8 cellular contexts compared by ENCODE assay signal in the genomic region with DNA sequence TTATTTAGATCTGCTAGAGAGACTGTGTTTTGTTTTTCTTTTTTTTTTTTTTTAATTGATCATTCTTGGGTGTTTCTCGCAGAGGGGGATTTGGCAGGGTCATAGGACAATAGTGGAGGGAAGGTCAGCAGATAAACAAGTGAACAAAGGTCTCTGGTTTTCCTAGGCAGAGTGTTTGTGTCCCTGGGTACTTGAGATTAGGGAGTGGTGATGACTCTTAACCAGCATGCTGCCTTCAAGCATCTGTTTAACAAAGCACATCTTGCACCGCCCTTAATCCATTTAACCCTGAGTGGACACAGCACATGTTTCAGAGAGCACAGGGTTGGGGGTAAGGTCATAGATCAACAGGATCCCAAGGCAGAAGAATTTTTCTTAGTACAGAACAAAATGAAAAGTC. TPM values are rescaled to one million over a fixed set of nuclear protein-coding genes. Genes with fewer than 3 reads are reported as not detected.
DNase-seq lines count a peak whose midpoint lies in the region; ATAC-seq and TF ChIP-seq lines count a peak whose summit lies in the region.
"Not testable (repeated sequence)": the region's sequence is repeated elsewhere in the genome, so short reads cannot be mapped to it uniquely, and the experiment has no call there.

No MANE protein-coding gene starts in this region.

- not testable (repeated sequence) for H3K27me3 ChIP-seq in HUES64 (ENCODE audit: insufficient read depth, low read length); upper lobe of left lung

- BruUV-seq in MCF 10A (replicated peaks; lab: Mats Ljungman, UMichigan): not testable (repeated sequence)

- not testable (repeated sequence) for H3K36me3 Mint-ChIP-seq in MCF 10A (ENCODE audit: insufficient read depth, unreplicated experiment); nephron progenitor cell (ENCODE audit: low read depth)

- H3K27me3 Mint-ChIP-seq in MCF 10A (ENCODE audit: insufficient read depth, unreplicated experiment): not testable (repeated sequence)
- H3K27me3 Mint-ChIP-seq in nephron progenitor cell (ENCODE audit: low read depth, poor library complexity): peaks cover 12% of the 10 kb centered on the region

- H3K27ac ChIP-seq in 22Rv1 (peak overlapping the region; percentile 53), upper lobe of left lung (peak overlapping the region in 3 of 4 donors; percentile 34 to 57 (median 35))
- not testable (repeated sequence) for H3K27ac ChIP-seq in HUES64 (ENCODE audit: low read depth, low read length)

- H3K27ac Mint-ChIP-seq in MCF 10A (ENCODE audit: low read depth, unreplicated experiment): peak overlapping the region; percentile 66
- H3K27ac Mint-ChIP-seq in nephron progenitor cell: peak overlapping the region; percentile 54

- TF ChIP-seq POLR2A in upper lobe of left lung (IDR thresholded peaks at IDR 0.05): not testable (repeated sequence)

- H3K4me1 ChIP-seq in HUES64 (ENCODE audit: insufficient read depth, low read length); upper lobe of left lung: not testable (repeated sequence)

- WGBS in HUES64: no CpG with 5 or more reads among the region's 2 CpGs
- WGBS in upper lobe of left lung, 2 donors: 13 to 17% methylated on average over 1 of the region's 2 CpGs

- ATAC-seq in SK-N-SH treated with all-trans-retinoic acid at 6 μM for 48 hours: peak; percentile 51; the same call in 2 of the 3 replicates
- peak; percentile 21 for ATAC-seq in esophagus mucosa
- peak; percentile 63 for ATAC-seq in left colon
- ATAC-seq in upper lobe of left lung (ENCODE audit: low FRiP score in 2 of 2): not testable (repeated sequence)

- CTCF ChIA-PET in MCF 10A (lab: Yijun Ruan, JAX): interaction anchor here (0.8 kb wide), 2 partner anchors 12 to 316 kb away, joined by 3 to 4 read pairs; no protein-coding TSS in a partner anchor

- POLR2A ChIA-PET in MCF 10A (lab: Yijun Ruan, JAX): interaction anchor here (0.8 to 1.3 kb wide), 5 partner anchors 8 to 27 kb away, joined by 4 to 19 read pairs (median 9); partner anchors contain the start of genes RALGAPB and SNHG17

- not testable (repeated sequence) for H3K9me3 Mint-ChIP-seq in MCF 10A (ENCODE audit: unreplicated experiment)
- H3K9me3 Mint-ChIP-seq in nephron progenitor cell: peaks cover 11% of the 10 kb centered on the region

- not testable (repeated sequence) for DNase-seq in MCF 10A (ENCODE audit: unreplicated experiment); left colon; nephron progenitor cell; upper lobe of left lung

- TF ChIP-seq EP300 in upper lobe of left lung (IDR thresholded peaks at IDR 0.05): not testable (repeated sequence)

- peak overlapping the region; percentile 52 for H3K4me3 Mint-ChIP-seq in MCF 10A (ENCODE audit: unreplicated experiment)
- H3K4me3 Mint-ChIP-seq in nephron progenitor cell: not testable (repeated sequence)

- intact Hi-C loops in MCF 10A (cut with micrococcal nuclease); left colon (cut with DNase I, micrococcal nuclease): not testable (repeated sequence)

- H3K4me1 Mint-ChIP-seq in MCF 10A (ENCODE audit: insufficient read depth, unreplicated experiment); nephron progenitor cell: not testable (repeated sequence)

- not testable (repeated sequence) for H3K36me3 ChIP-seq in HUES64 (ENCODE audit: insufficient read depth, low read length); upper lobe of left lung

- H3K9me3 ChIP-seq in HUES64 (ENCODE audit: insufficient read depth, low read depth, low read length); upper lobe of left lung: not testable (repeated sequence)

- H3K9ac ChIP-seq in HUES64 (ENCODE audit: low read depth, low read length): peak overlapping the region; percentile 34; the same call in 1 of the 2 replicates

- not testable (repeated sequence) for H3K4me3 ChIP-seq in HUES64 (ENCODE audit: low read length); upper lobe of left lung

- TF ChIP-seq CTCF in 22Rv1 (IDR thresholded peaks at IDR 0.05); MCF 10A (IDR thresholded peaks at IDR 0.05; ENCODE audit: unreplicated experiment); nephron progenitor cell (IDR thresholded peaks at IDR 0.05); upper lobe of left lung (IDR thresholded peaks at IDR 0.05): not testable (repeated sequence)

RNA-seq across cellular contexts. Expression of gene RALGAPB, which starts 12.0 kb away (rescaled TPM):
- 19.0 TPM for polyA plus RNA-seq in HUES64 (2013, experiment 1 of 2)
- polyA plus RNA-seq in HUES64 (2013, experiment 2 of 2): 18.3 TPM
- total RNA-seq in MCF 10A (2022): 33.8 and 37.3 TPM in 2 replicates
- 19.8 TPM for total RNA-seq in esophagus mucosa
- 10 to 100 TPM; 37.1 to 44.4 TPM for total RNA-seq in left colon
- total RNA-seq in upper lobe of left lung: 10 to 100 TPM; 27.0 to 76.5 (median 32.1) TPM

RNA-seq across cellular contexts. Expression of gene SNHG17, which starts 25.5 kb away (rescaled TPM):
- polyA plus RNA-seq in HUES64 (2013, experiment 1 of 2): 107 TPM
- 105 TPM for polyA plus RNA-seq in HUES64 (2013, experiment 2 of 2)
- total RNA-seq in MCF 10A (2022) (83.6 and 133 TPM in 2 replicates), esophagus mucosa (32.2 TPM), left colon (10 to 100 TPM; 15.8 to 43.5 TPM), upper lobe of left lung (10 to 100 TPM; 14.7 to 40.0 (median 20.3) TPM)
